Comparison of ENCODE assay signal across 27 cellular contexts in genomic region chr20:24573557-24573956, GRCh38.
"Had no signal": no experiment of that assay in that cellular context is flagged by ENCODE, and none has a peak within 500 bp of the region (broad histone marks: within the 10 kb centered on the region; RNA-seq: fewer than 3 reads in every experiment).

No MANE protein-coding gene starts in this region.

- FAIRE-seq: keratinocyte had no signal

- H3K36me3 Mint-ChIP-seq: mesothelial cell of epicardium; naive B cell; natural killer cell; stimulated activated effector memory CD8-positive, alpha-beta T cell treated with anti-CD3 and anti-CD28 coated beads, Interleukin-12 subunit alpha, Interleukin-12 subunit beta, amount 100 ng/mL, for 72 hours had no signal

- ATAC-seq: heart right ventricle; left colon; left lung; lower lobe of right lung; natural killer cell; sciatic nerve; stimulated activated effector memory CD8-positive, alpha-beta T cell treated with anti-CD3 and anti-CD28 coated beads, Interleukin-12 subunit alpha, Interleukin-12 subunit beta, amount 100 ng/mL, for 72 hours; stimulated activated naive CD8-positive, alpha-beta T cell treated with anti-CD3 and anti-CD28 coated beads, Interleukin-15, amount 100 ng/mL, for 72 hours had no signal

- H3K4me2 ChIP-seq: hepatocyte had no signal

- H3K27ac Mint-ChIP-seq: mesothelial cell of epicardium; natural killer cell; progenitor cell of endocrine pancreas; stimulated activated effector memory CD8-positive, alpha-beta T cell treated with anti-CD3 and anti-CD28 coated beads, Interleukin-12 subunit alpha, Interleukin-12 subunit beta, amount 100 ng/mL, for 72 hours; stimulated activated naive CD8-positive, alpha-beta T cell treated with anti-CD3 and anti-CD28 coated beads, Interleukin-15, amount 100 ng/mL, for 72 hours had no signal

- H3K36me3 ChIP-seq: heart right ventricle, left lung, lower lobe of right lung, right atrium auricular region, thyroid gland, transverse colon, upper lobe of left lung had no signal

- H3K27me3 ChIP-seq: heart right ventricle, hepatocyte, left lung, right atrium auricular region, testis, thyroid gland, transverse colon, upper lobe of left lung had no signal

- DNase-seq: heart right ventricle; kidney glomerular epithelial cell; left colon; left lung; lower lobe of right lung; mammary epithelial cell; mesenchymal stem cell; naive B cell; natural killer cell; stimulated activated CD4-positive, alpha-beta T cell treated with anti-CD3 and anti-CD28 coated beads, Interleukin-12 subunit alpha, Interleukin-12 subunit beta, amount 100 ng/mL, for 4 hours; stimulated activated CD4-positive, alpha-beta T cell treated with anti-CD3 and anti-CD28 coated beads, Interleukin-15, amount 100 ng/mL, for 24 hours; stimulated activated CD4-positive, alpha-beta T cell treated with anti-CD3 and anti-CD28 coated beads, Interleukin-4, amount 100 ng/mL, for 24 hours; stimulated activated naive CD4-positive, alpha-beta T cell treated with Interleukin-2 at 50 U/mL for 16 hours; stimulated activated naive CD8-positive, alpha-beta T cell treated with anti-CD3 and anti-CD28 coated beads, Interleukin-15, amount 100 ng/mL, for 72 hours; testis; thyroid gland; transverse colon; upper lobe of left lung had no signal

- H3K4me1 ChIP-seq: left lung, lower lobe of right lung, parathyroid adenoma, right atrium auricular region, testis, thyroid gland, transverse colon, upper lobe of left lung had no signal

- H3K27ac ChIP-seq: heart right ventricle, hepatocyte, left lung, lower lobe of right lung, parathyroid adenoma, right atrium auricular region, skin epidermis, testis, thyroid gland, transverse colon, upper lobe of left lung had no signal

- H3K9me3 Mint-ChIP-seq: mesothelial cell of epicardium; natural killer cell; stimulated activated effector memory CD8-positive, alpha-beta T cell treated with anti-CD3 and anti-CD28 coated beads, Interleukin-12 subunit alpha, Interleukin-12 subunit beta, amount 100 ng/mL, for 72 hours; stimulated activated naive CD8-positive, alpha-beta T cell treated with anti-CD3 and anti-CD28 coated beads, Interleukin-15, amount 100 ng/mL, for 72 hours had no signal

- H3K4me3 ChIP-seq: heart right ventricle, hepatocyte, left lung, lower lobe of right lung, right atrium auricular region, skin epidermis, testis, thyroid gland, transverse colon, upper lobe of left lung had no signal

- H3K79me2 ChIP-seq: hepatocyte, parathyroid adenoma had no signal

- H3K4me3 Mint-ChIP-seq: mesothelial cell of epicardium; natural killer cell; stimulated activated effector memory CD8-positive, alpha-beta T cell treated with anti-CD3 and anti-CD28 coated beads, Interleukin-12 subunit alpha, Interleukin-12 subunit beta, amount 100 ng/mL, for 72 hours; stimulated activated naive CD8-positive, alpha-beta T cell treated with anti-CD3 and anti-CD28 coated beads, Interleukin-15, amount 100 ng/mL, for 72 hours had no signal

- H3K9ac ChIP-seq: parathyroid adenoma had no signal

- H3K4me1 Mint-ChIP-seq: mesothelial cell of epicardium; natural killer cell; stimulated activated effector memory CD8-positive, alpha-beta T cell treated with anti-CD3 and anti-CD28 coated beads, Interleukin-12 subunit alpha, Interleukin-12 subunit beta, amount 100 ng/mL, for 72 hours; stimulated activated naive CD8-positive, alpha-beta T cell treated with anti-CD3 and anti-CD28 coated beads, Interleukin-15, amount 100 ng/mL, for 72 hours had no signal

- H3K27me3 Mint-ChIP-seq: progenitor cell of endocrine pancreas; stimulated activated naive CD8-positive, alpha-beta T cell treated with anti-CD3 and anti-CD28 coated beads, Interleukin-15, amount 100 ng/mL, for 72 hours had no signal
